ENCODE assay signal across 10 cellular contexts in genomic region chr17:57107498-57108101, GRCh38. TPM values are rescaled to one million over a fixed set of nuclear protein-coding genes. Genes with fewer than 3 reads are reported as not detected.
DNase-seq lines count a peak whose midpoint lies in the region; ATAC-seq and TF ChIP-seq lines count a peak whose summit lies in the region.
"Had no signal": no experiment of that assay in that cellular context is flagged by ENCODE, and none has a peak within 500 bp of the region (broad histone marks: within the 10 kb centered on the region; RNA-seq: fewer than 3 reads in every experiment).

No MANE protein-coding gene starts in this region.

- peaks cover 34% of the 10 kb centered on the region for H3K4me1 Mint-ChIP-seq in glutamatergic neuron (ENCODE audit: low read depth, unreplicated experiment)
- H3K4me1 Mint-ChIP-seq in activated CD4-positive, alpha-beta memory T cell treated with anti-CD3 and anti-CD28 coated beads, Interleukin-2, amount 10 ng/mL, durations not matched to agents 7 days and 5 days: no peaks in the 10 kb centered on the region

- no peak overlapping the region for H3K4me3 Mint-ChIP-seq in glutamatergic neuron (ENCODE audit: unreplicated experiment)
- no peak overlapping the region for H3K4me3 Mint-ChIP-seq in activated CD4-positive, alpha-beta memory T cell treated with anti-CD3 and anti-CD28 coated beads, Interleukin-2, amount 10 ng/mL, durations not matched to agents 7 days and 5 days

- TF ChIP-seq POLR2A in Peyer's patch (IDR thresholded peaks at IDR 0.05): peak in 1 of 2 donors; percentile 51

- H3K9me3 Mint-ChIP-seq in glutamatergic neuron (ENCODE audit: unreplicated experiment): peaks cover 2% of the 10 kb centered on the region
- H3K9me3 Mint-ChIP-seq in activated CD4-positive, alpha-beta memory T cell treated with anti-CD3 and anti-CD28 coated beads, Interleukin-2, amount 10 ng/mL, durations not matched to agents 7 days and 5 days: no peaks in the 10 kb centered on the region

- TF ChIP-seq CTCF in Peyer's patch (IDR thresholded peaks at IDR 0.05): no peak
- no peak for TF ChIP-seq CTCF in glutamatergic neuron (IDR thresholded peaks at IDR 0.05; ENCODE audit: partially characterized antibody, unreplicated experiment)
- no peak for TF ChIP-seq CTCF in thoracic aorta (IDR thresholded peaks at IDR 0.05)

- H3K27ac Mint-ChIP-seq in glutamatergic neuron (ENCODE audit: unreplicated experiment): peak overlapping the region; percentile 38
- no peak overlapping the region for H3K27ac Mint-ChIP-seq in activated CD4-positive, alpha-beta memory T cell treated with anti-CD3 and anti-CD28 coated beads, Interleukin-2, amount 10 ng/mL, durations not matched to agents 7 days and 5 days

- peaks cover 0 to 66% (median 0%) of the 10 kb centered on the region in 4 donors for H3K4me1 ChIP-seq in Peyer's patch
- peaks cover 31 to 99% of the 10 kb centered on the region in 2 donors for H3K4me1 ChIP-seq in thoracic aorta (ENCODE audit: control insufficient read depth in 1 of 2, low read depth in 2 of 2)

- H3K27ac ChIP-seq in Peyer's patch (peak overlapping the region in 3 of 4 donors; percentile 70 to 84 (median 79)), thoracic aorta (peak overlapping the region; percentile 94 to 95)

- DNase-seq in NCI-H345 (lab: John Stamatoyannopoulos, UW): peak; percentile 42
- DNase-seq in NCI-H345 treated with DMSO at 0.1 percent for 48 hours (lab: John Stamatoyannopoulos, UW; ENCODE audit: unreplicated experiment): no peak
- peak in 2 of 3 donors; percentile 69 to 74 for DNase-seq in Peyer's patch
- DNase-seq in glutamatergic neuron: no peak
- DNase-seq in thoracic aorta (ENCODE audit: low spot score): no peak
- no peak for DNase-seq in activated CD4-positive, alpha-beta memory T cell treated with anti-CD3 and anti-CD28 coated beads, Interleukin-2, amount 10 ng/mL, durations not matched to agents 7 days and 5 days
- no peak for DNase-seq in Ammon's horn (ENCODE audit: low spot score)
- no peak for DNase-seq in activated naive CD4-positive, alpha-beta T cell treated with Interleukin-2 at 50 U/mL for 16 hours
- DNase-seq: activated naive CD4-positive, alpha-beta T cell; KG1 had no signal

- H3K27me3 ChIP-seq in Peyer's patch (no peaks in the 10 kb centered on the region), thoracic aorta (replicated peaks; ENCODE audit: insufficient read depth) (no peaks in the 10 kb centered on the region)

- peaks cover 15% of the 10 kb centered on the region for H3K36me3 Mint-ChIP-seq in glutamatergic neuron (ENCODE audit: unreplicated experiment)
- peaks cover 7% of the 10 kb centered on the region for H3K36me3 Mint-ChIP-seq in activated CD4-positive, alpha-beta memory T cell treated with anti-CD3 and anti-CD28 coated beads, Interleukin-2, amount 10 ng/mL, durations not matched to agents 7 days and 5 days (ENCODE audit: low read depth)

- no peaks in the 10 kb centered on the region for H3K9me3 ChIP-seq in Peyer's patch
- H3K9me3 ChIP-seq in thoracic aorta: no peaks in the 10 kb centered on the region

- H3K27me3 Mint-ChIP-seq in glutamatergic neuron (ENCODE audit: unreplicated experiment): peaks cover 4% of the 10 kb centered on the region
- no peaks in the 10 kb centered on the region for H3K27me3 Mint-ChIP-seq in activated CD4-positive, alpha-beta memory T cell treated with anti-CD3 and anti-CD28 coated beads, Interleukin-2, amount 10 ng/mL, durations not matched to agents 7 days and 5 days

- CTCF ChIA-PET in activated CD4-positive, alpha-beta memory T cell treated with anti-CD3 and anti-CD28 coated beads, Interleukin-2, amount 10 ng/mL, durations not matched to agents 7 days and 5 days (lab: Charles Lee): no interaction called here

- POLR2A ChIA-PET in activated CD4-positive, alpha-beta memory T cell treated with anti-CD3 and anti-CD28 coated beads, Interleukin-2, amount 10 ng/mL, durations not matched to agents 7 days and 5 days (lab: Charles Lee): no interaction called here

- H3K4me3 ChIP-seq in Peyer's patch (peak overlapping the region in 2 of 4 donors; percentile 15 to 17), thoracic aorta (no peak overlapping the region)

- ATAC-seq in thoracic aorta (ENCODE audit: insufficient number of reproducible peaks, low FRiP score, low read depth): no peak

- H3K36me3 ChIP-seq in Peyer's patch (peaks cover 0 to 21% (median 0%) of the 10 kb centered on the region in 3 donors), thoracic aorta (peaks cover 16% of the 10 kb centered on the region)

RNA-seq across cellular contexts. Expression of gene AKAP1, which starts 22.6 kb away (rescaled TPM):
- total RNA-seq in Peyer's patch (100 to 1,000 TPM; 123 to 203 (median 166) TPM), glutamatergic neuron (ENCODE audit: unreplicated experiment) (35.6 TPM), thoracic aorta (100 to 1,000 TPM in 1 of 2 donors, 10 to 100 TPM in 1; 96.9 to 132 TPM)
- total RNA-seq in activated CD4-positive, alpha-beta memory T cell treated with anti-CD3 and anti-CD28 coated beads, Interleukin-2, amount 10 ng/mL, durations not matched to agents 7 days and 5 days: 10 to 100 TPM; 19.9 to 22.4 TPM

Comparison
In these comparisons a context has a peak if more than half of its experiments do, and no peak if none do; other contexts are left out.
1. DNase-seq: peak in NCI-H345 (single experiment) and Peyer's patch (2 of 3); none in NCI-H345 treated with DMSO at 0.1 percent for 48 hours (single experiment), glutamatergic neuron (single experiment), thoracic aorta (single experiment), activated CD4-positive, alpha-beta memory T cell treated with anti-CD3 and anti-CD28 coated beads, Interleukin-2, amount 10 ng/mL, durations not matched to agents 7 days and 5 days (single experiment), Ammon's horn (single experiment) and activated naive CD4-positive, alpha-beta T cell treated with Interleukin-2 at 50 U/mL for 16 hours (single experiment).